Comparison of ENCODE assay signal across 1 cellular context in genomic region chr15:101288905-101289513, GRCh38.
TF ChIP-seq lines count a peak whose summit lies in the region.

No MANE protein-coding gene starts in this region.

TF ChIP-seq in HepG2, 621 proteins besides CTCF, POLR2A, EP300 and RAD21:
- TF ChIP-seq PLRG1 (conservative IDR thresholded peaks at IDR 0.05) (no peak), SAFB2 (CRISPR knock-in tag; IDR thresholded peaks at IDR 0.05; ENCODE audit: borderline replicate concordance, low read depth) (no peak), PREB (CRISPR knock-in tag; IDR thresholded peaks at IDR 0.05) (no peak), TEF (CRISPR knock-in tag; IDR thresholded peaks at IDR 0.05) (no peak), HNRNPH1 (optimal IDR thresholded peaks at IDR 0.05; ENCODE audit: low read depth, low read length) (no peak), RARA (CRISPR knock-in tag; IDR thresholded peaks at IDR 0.05) (no peak), ZBTB7B (CRISPR knock-in tag; IDR thresholded peaks at IDR 0.05) (no peak), HMGA1 (CRISPR knock-in tag; conservative IDR thresholded peaks at IDR 0.05) (no peak), ZNF414 (CRISPR knock-in tag; IDR thresholded peaks at IDR 0.05) (no peak), BCL6 (CRISPR knock-in tag; IDR thresholded peaks at IDR 0.05) (no peak), STAG1 (CRISPR knock-in tag; IDR thresholded peaks at IDR 0.05) (peak; percentile 64), ATF6 (CRISPR knock-in tag; conservative IDR thresholded peaks at IDR 0.05) (no peak), ZXDC (CRISPR knock-in tag; IDR thresholded peaks at IDR 0.05) (no peak), POGZ (CRISPR knock-in tag; IDR thresholded peaks at IDR 0.05) (no peak), HIC2 (CRISPR knock-in tag; IDR thresholded peaks at IDR 0.05; ENCODE audit: low read depth) (no peak), SMC3 (IDR thresholded peaks at IDR 0.05; ENCODE audit: low read length) (peak; percentile 34; the same call in 1 of the 2 replicates)
